3 cellular contexts compared by ENCODE assay signal in the genomic region with DNA sequence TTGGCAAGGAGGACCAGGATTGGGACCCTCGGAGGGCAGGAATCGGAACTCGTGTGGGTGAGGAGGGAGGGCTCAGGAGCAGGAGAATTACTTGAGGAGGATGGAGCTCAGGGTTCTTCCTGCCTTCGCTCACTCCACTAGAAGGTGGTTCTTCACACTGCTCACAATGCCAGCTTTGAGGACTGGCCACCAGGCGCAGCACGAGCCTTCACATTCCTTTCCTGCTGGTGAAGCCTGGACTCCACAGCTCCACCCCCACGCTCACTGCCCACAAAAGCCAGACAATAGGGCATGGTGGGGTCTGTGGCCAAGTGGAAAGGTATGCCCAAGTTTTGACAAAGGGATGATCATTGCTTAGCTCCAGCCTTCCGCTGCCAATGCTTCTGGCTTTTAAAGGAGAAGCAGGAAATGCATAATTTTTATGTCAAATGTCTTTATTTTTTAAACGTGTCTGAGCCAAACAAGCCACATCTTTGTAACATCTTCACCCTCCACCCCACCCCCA.
TF ChIP-seq lines count a peak whose summit lies in the region.

No MANE protein-coding gene starts in this region.

TF ChIP-seq in SK-N-SH treated with all-trans-retinoic acid at 6 μM for 48 hours, 23 proteins besides CTCF, POLR2A, EP300 and RAD21:
- TF ChIP-seq RARB (CRISPR knock-in tag; IDR thresholded peaks at IDR 0.05) (no peak), ESRRG (CRISPR knock-in tag; IDR thresholded peaks at IDR 0.05) (no peak), BACH2 (CRISPR knock-in tag; IDR thresholded peaks at IDR 0.05; ENCODE audit: borderline replicate concordance) (no peak), ZNF8 (CRISPR knock-in tag; IDR thresholded peaks at IDR 0.05) (no peak)
- TF ChIP-seq, protein P1, sequence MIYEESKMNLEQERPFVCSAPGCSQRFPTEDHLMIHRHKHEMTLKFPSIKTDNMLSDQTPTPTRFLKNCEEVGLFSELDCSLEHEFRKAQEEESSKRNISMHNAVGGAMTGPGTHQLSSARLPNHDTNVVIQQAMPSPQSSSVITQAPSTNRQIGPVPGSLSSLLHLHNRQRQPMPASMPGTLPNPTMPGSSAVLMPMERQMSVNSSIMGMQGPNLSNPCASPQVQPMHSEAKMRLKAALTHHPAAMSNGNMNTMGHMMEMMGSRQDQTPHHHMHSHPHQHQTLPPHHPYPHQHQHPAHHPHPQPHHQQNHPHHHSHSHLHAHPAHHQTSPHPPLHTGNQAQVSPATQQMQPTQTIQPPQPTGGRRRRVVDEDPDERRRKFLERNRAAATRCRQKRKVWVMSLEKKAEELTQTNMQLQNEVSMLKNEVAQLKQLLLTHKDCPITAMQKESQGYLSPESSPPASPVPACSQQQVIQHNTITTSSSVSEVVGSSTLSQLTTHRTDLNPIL (CRISPR knock-in tag; IDR thresholded peaks at IDR 0.05; ENCODE audit: low read depth): no peak
TF ChIP-seq in SK-N-SH treated with all-trans-retinoic acid at 6 μM for 48 hours: peak in this region for 0.

TF ChIP-seq in SK-N-SH, 30 proteins besides CTCF, POLR2A, EP300 and RAD21:
- TF ChIP-seq, protein P2, sequence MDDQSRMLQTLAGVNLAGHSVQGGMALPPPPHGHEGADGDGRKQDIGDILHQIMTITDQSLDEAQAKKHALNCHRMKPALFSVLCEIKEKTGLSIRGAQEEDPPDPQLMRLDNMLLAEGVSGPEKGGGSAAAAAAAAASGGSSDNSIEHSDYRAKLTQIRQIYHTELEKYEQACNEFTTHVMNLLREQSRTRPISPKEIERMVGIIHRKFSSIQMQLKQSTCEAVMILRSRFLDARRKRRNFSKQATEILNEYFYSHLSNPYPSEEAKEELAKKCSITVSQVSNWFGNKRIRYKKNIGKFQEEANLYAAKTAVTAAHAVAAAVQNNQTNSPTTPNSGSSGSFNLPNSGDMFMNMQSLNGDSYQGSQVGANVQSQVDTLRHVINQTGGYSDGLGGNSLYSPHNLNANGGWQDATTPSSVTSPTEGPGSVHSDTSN (IDR thresholded peaks at IDR 0.05): no peak
- TF ChIP-seq GATA2 (CRISPR knock-in tag; IDR thresholded peaks at IDR 0.05) (no peak), ELF1 (IDR thresholded peaks at IDR 0.05) (no peak), RFX5 (IDR thresholded peaks at IDR 0.05; ENCODE audit: low read length) (no peak), TAF1 (IDR thresholded peaks at IDR 0.05; ENCODE audit: borderline replicate concordance, low read depth, low read length) (no peak), FOSL2 (IDR thresholded peaks at IDR 0.05; ENCODE audit: borderline replicate concordance, low read depth) (no peak), SIN3A (IDR thresholded peaks at IDR 0.05; ENCODE audit: borderline replicate concordance, low read depth, low read length) (no peak), TCF12 (IDR thresholded peaks at IDR 0.05) (no peak), CHD2 (IDR thresholded peaks at IDR 0.05; ENCODE audit: low read length, partially characterized antibody) (no peak), JUND (IDR thresholded peaks at IDR 0.05) (no peak), TEAD4 (IDR thresholded peaks at IDR 0.05; ENCODE audit: borderline replicate concordance, insufficient read depth) (no peak), NRF1 (IDR thresholded peaks at IDR 0.05; ENCODE audit: low read depth, low read length) (no peak), NFIC (IDR thresholded peaks at IDR 0.05; ENCODE audit: borderline replicate concordance) (no peak)
- TF ChIP-seq, protein P3, sequence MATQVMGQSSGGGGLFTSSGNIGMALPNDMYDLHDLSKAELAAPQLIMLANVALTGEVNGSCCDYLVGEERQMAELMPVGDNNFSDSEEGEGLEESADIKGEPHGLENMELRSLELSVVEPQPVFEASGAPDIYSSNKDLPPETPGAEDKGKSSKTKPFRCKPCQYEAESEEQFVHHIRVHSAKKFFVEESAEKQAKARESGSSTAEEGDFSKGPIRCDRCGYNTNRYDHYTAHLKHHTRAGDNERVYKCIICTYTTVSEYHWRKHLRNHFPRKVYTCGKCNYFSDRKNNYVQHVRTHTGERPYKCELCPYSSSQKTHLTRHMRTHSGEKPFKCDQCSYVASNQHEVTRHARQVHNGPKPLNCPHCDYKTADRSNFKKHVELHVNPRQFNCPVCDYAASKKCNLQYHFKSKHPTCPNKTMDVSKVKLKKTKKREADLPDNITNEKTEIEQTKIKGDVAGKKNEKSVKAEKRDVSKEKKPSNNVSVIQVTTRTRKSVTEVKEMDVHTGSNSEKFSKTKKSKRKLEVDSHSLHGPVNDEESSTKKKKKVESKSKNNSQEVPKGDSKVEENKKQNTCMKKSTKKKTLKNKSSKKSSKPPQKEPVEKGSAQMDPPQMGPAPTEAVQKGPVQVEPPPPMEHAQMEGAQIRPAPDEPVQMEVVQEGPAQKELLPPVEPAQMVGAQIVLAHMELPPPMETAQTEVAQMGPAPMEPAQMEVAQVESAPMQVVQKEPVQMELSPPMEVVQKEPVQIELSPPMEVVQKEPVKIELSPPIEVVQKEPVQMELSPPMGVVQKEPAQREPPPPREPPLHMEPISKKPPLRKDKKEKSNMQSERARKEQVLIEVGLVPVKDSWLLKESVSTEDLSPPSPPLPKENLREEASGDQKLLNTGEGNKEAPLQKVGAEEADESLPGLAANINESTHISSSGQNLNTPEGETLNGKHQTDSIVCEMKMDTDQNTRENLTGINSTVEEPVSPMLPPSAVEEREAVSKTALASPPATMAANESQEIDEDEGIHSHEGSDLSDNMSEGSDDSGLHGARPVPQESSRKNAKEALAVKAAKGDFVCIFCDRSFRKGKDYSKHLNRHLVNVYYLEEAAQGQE (IDR thresholded peaks at IDR 0.05; ENCODE audit: low read depth, low read length): no peak
- TF ChIP-seq, protein P4, sequence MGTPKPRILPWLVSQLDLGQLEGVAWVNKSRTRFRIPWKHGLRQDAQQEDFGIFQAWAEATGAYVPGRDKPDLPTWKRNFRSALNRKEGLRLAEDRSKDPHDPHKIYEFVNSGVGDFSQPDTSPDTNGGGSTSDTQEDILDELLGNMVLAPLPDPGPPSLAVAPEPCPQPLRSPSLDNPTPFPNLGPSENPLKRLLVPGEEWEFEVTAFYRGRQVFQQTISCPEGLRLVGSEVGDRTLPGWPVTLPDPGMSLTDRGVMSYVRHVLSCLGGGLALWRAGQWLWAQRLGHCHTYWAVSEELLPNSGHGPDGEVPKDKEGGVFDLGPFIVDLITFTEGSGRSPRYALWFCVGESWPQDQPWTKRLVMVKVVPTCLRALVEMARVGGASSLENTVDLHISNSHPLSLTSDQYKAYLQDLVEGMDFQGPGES (IDR thresholded peaks at IDR 0.05; ENCODE audit: low read depth, low read length): no peak
- TF ChIP-seq, protein P5, sequence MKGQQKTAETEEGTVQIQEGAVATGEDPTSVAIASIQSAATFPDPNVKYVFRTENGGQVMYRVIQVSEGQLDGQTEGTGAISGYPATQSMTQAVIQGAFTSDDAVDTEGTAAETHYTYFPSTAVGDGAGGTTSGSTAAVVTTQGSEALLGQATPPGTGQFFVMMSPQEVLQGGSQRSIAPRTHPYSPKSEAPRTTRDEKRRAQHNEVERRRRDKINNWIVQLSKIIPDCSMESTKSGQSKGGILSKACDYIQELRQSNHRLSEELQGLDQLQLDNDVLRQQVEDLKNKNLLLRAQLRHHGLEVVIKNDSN (IDR thresholded peaks at IDR 0.05; ENCODE audit: borderline replicate concordance, low read depth): no peak
- TF ChIP-seq, protein P6, sequence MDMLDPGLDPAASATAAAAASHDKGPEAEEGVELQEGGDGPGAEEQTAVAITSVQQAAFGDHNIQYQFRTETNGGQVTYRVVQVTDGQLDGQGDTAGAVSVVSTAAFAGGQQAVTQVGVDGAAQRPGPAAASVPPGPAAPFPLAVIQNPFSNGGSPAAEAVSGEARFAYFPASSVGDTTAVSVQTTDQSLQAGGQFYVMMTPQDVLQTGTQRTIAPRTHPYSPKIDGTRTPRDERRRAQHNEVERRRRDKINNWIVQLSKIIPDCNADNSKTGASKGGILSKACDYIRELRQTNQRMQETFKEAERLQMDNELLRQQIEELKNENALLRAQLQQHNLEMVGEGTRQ (IDR thresholded peaks at IDR 0.05; ENCODE audit: borderline replicate concordance, low read depth, low read length): no peak
- TF ChIP-seq, protein P7, sequence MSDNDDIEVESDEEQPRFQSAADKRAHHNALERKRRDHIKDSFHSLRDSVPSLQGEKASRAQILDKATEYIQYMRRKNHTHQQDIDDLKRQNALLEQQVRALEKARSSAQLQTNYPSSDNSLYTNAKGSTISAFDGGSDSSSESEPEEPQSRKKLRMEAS (IDR thresholded peaks at IDR 0.05; ENCODE audit: low read depth): no peak

TF ChIP-seq in H1, 55 proteins besides CTCF, POLR2A, EP300 and RAD21:
- TF ChIP-seq TAF1 (IDR thresholded peaks at IDR 0.05; ENCODE audit: low read depth, low read length) (no peak), KDM1A (IDR thresholded peaks at IDR 0.05; ENCODE audit: borderline replicate concordance, low read length) (peak; percentile 43; the same call in 1 of the 2 replicates), CHD1 (IDR thresholded peaks at IDR 0.05; ENCODE audit: low read depth, low read length) (no peak)
- TF ChIP-seq, protein P8, sequence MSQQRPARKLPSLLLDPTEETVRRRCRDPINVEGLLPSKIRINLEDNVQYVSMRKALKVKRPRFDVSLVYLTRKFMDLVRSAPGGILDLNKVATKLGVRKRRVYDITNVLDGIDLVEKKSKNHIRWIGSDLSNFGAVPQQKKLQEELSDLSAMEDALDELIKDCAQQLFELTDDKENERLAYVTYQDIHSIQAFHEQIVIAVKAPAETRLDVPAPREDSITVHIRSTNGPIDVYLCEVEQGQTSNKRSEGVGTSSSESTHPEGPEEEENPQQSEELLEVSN (IDR thresholded peaks at IDR 0.05): no peak
TF ChIP-seq in H1: peak in this region for 1.
